1 cellular context compared by ENCODE assay signal in the genomic region with DNA sequence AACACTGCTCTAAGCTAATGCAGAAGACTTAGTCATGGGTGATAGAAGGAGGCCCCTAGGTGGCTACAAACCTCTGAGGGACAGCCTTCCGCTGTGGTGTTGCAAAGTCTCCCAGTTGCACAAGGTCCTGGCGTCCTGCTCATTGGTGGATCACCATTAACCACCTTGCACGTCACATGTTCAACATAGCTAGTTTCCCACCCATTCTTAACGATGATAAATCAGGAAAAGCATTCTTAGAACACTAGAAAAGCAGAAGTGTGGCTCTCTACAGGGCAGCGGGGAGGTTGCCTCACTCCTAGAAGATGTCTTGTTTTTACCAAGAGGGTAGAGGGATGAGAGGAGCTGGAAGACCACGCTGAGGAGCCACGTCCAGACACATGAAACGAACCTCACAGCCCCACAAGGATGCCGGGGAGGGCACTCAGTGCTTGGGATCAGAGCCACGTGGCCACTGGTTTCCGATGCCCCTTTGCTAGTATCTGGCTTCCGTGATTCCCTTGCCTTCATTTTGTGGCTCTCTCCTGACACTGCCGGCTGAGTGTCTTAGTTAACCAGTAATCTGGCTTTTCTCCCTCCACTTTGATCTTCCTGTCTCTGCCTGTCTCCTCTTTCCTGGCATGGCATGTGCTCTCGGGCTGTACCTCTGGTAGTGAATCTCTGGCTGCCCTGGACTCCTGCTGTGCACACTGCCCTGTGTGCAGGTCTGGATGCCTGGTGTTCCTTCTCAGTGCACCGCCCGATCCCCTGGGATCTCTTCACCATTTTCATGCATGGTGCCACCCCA.
TF ChIP-seq lines count a peak whose summit lies in the region.

No MANE protein-coding gene starts in this region.

TF ChIP-seq in HepG2, 621 proteins besides CTCF, POLR2A, EP300 and RAD21 (continued from another document and continues in another):
- TF ChIP-seq STAG1 (CRISPR knock-in tag; IDR thresholded peaks at IDR 0.05) (peak; percentile 48), ZNF770 (CRISPR knock-in tag; IDR thresholded peaks at IDR 0.05) (no peak), MTF1 (CRISPR knock-in tag; IDR thresholded peaks at IDR 0.05) (0 out of 2 replicates have a peak, but pooled peaks have one; percentile 56), HMGXB4 (CRISPR knock-in tag; IDR thresholded peaks at IDR 0.05; ENCODE audit: borderline replicate concordance in 1 of 2, low read depth in 1 of 2) (peak in 1 of 2 experiments; percentile 77; a peak in 1 of 4 replicates), SATB2 (CRISPR knock-in tag; IDR thresholded peaks at IDR 0.05) (0 out of 2 replicates have a peak, but pooled peaks have one; percentile 82), AFF4 (CRISPR knock-in tag; IDR thresholded peaks at IDR 0.05) (0 out of 2 replicates have a peak, but pooled peaks have one; percentile 25), ZNF317 (CRISPR knock-in tag; IDR thresholded peaks at IDR 0.05) (peak; percentile 81; the same call in 1 of the 2 replicates), SKIL (CRISPR knock-in tag; IDR thresholded peaks at IDR 0.05; ENCODE audit: borderline replicate concordance) (0 out of 2 replicates have a peak, but pooled peaks have one; percentile 54), DNMT1 (CRISPR knock-in tag; IDR thresholded peaks at IDR 0.05) (no peak), CHD4 (IDR thresholded peaks at IDR 0.05; ENCODE audit: borderline replicate concordance, low read length) (0 out of 2 replicates have a peak, but pooled peaks have one; percentile 15), SAP130 (CRISPR knock-in tag; IDR thresholded peaks at IDR 0.05; ENCODE audit: low read depth) (peak; percentile 88), ZFP62 (CRISPR knock-in tag; IDR thresholded peaks at IDR 0.05) (no peak; the same call in 1 of the 2 replicates), RARG (CRISPR knock-in tag; IDR thresholded peaks at IDR 0.05; ENCODE audit: low read depth) (no peak; the same call in 1 of the 2 replicates), ZNF850 (CRISPR knock-in tag; conservative IDR thresholded peaks at IDR 0.05) (no peak), MLXIP (CRISPR knock-in tag; IDR thresholded peaks at IDR 0.05; ENCODE audit: borderline replicate concordance) (no peak), JUN (CRISPR knock-in tag; IDR thresholded peaks at IDR 0.05) (no peak; the same call in 1 of the 2 replicates), PLRG1 (conservative IDR thresholded peaks at IDR 0.05) (no peak), SP4 (CRISPR knock-in tag; IDR thresholded peaks at IDR 0.05) (peak; percentile 90; the same call in 1 of the 2 replicates), ZNF609 (CRISPR knock-in tag; IDR thresholded peaks at IDR 0.05; ENCODE audit: borderline replicate concordance) (peak; percentile 25; the same call in 1 of the 2 replicates), RXRB (CRISPR knock-in tag; IDR thresholded peaks at IDR 0.05; ENCODE audit: borderline replicate concordance) (peak; percentile 80), BCL6 (CRISPR knock-in tag; IDR thresholded peaks at IDR 0.05) (peak; percentile 73)
- TF ChIP-seq, protein P1, sequence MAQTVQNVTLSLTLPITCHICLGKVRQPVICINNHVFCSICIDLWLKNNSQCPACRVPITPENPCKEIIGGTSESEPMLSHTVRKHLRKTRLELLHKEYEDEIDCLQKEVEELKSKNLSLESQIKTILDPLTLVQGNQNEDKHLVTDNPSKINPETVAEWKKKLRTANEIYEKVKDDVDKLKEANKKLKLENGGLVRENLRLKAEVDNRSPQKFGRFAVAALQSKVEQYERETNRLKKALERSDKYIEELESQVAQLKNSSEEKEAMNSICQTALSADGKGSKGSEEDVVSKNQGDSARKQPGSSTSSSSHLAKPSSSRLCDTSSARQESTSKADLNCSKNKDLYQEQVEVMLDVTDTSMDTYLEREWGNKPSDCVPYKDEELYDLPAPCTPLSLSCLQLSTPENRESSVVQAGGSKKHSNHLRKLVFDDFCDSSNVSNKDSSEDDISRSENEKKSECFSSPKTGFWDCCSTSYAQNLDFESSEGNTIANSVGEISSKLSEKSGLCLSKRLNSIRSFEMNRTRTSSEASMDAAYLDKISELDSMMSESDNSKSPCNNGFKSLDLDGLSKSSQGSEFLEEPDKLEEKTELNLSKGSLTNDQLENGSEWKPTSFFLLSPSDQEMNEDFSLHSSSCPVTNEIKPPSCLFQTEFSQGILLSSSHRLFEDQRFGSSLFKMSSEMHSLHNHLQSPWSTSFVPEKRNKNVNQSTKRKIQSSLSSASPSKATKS (CRISPR knock-in tag; IDR thresholded peaks at IDR 0.05) = no peak
- TF ChIP-seq, protein P2, sequence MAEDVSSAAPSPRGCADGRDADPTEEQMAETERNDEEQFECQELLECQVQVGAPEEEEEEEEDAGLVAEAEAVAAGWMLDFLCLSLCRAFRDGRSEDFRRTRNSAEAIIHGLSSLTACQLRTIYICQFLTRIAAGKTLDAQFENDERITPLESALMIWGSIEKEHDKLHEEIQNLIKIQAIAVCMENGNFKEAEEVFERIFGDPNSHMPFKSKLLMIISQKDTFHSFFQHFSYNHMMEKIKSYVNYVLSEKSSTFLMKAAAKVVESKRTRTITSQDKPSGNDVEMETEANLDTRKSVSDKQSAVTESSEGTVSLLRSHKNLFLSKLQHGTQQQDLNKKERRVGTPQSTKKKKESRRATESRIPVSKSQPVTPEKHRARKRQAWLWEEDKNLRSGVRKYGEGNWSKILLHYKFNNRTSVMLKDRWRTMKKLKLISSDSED (CRISPR knock-in tag; IDR thresholded peaks at IDR 0.05) = no peak
